In genomic region chr12:47234576-47235141, GRCh38 we compare ENCODE assay signal across 22 cellular contexts.
DNase-seq lines count a peak whose midpoint lies in the region; ATAC-seq, FAIRE-seq and TF ChIP-seq lines count a peak whose summit lies in the region.
"Had no signal": no experiment of that assay in that cellular context is flagged by ENCODE, and none has a peak within 500 bp of the region (broad histone marks: within the 10 kb centered on the region; RNA-seq: fewer than 3 reads in every experiment).

No MANE protein-coding gene starts in this region.

- DNase-seq in A549 (ENCODE audit: low read depth in 1 of 2, low spot score in 1 of 2) (peak in 1 of 2 experiments; percentile 46), Caco-2 (peak in 1 of 2 experiments; percentile 51), T-helper 17 cell (no peak), lung (ENCODE audit: low spot score) (peak; percentile 39), glomerular visceral epithelial cell (ENCODE audit: extremely low spot score) (no peak), DMS153 treated with DMSO at 0.1 percent for 48 hours (lab: John Stamatoyannopoulos, UW; ENCODE audit: unreplicated experiment) (no peak)
- no peak for DNase-seq in activated CD8-positive, alpha-beta memory T cell treated with anti-CD3 and anti-CD28 coated beads, Interleukin-2, amount 50 U/mL, for 48 hours
- DNase-seq: activated CD4-positive, CD25-positive, alpha-beta regulatory T cell treated with anti-CD3 and anti-CD28 coated beads, Interleukin-2, amount 50 U/mL, for 72 hours; activated CD8-positive, alpha-beta T cell treated with anti-CD3 and anti-CD28 coated beads for 36 hours; activated naive CD4-positive, alpha-beta T cell; aorta; CD4-positive, alpha-beta memory T cell; central memory CD4-positive, alpha-beta T cell; dermis blood vessel endothelial cell; left ventricle myocardium inferior; NCI-H526; substantia nigra; SW 1271; uterus had no signal

- H3K4me1 ChIP-seq in A549: peaks cover 56% of the 10 kb centered on the region
- peaks cover 45% of the 10 kb centered on the region for H3K4me1 ChIP-seq in Caco-2
- peaks cover 0 to 14% of the 10 kb centered on the region in 2 donors for H3K4me1 ChIP-seq in lung (ENCODE audit: control insufficient read depth in 2 of 2, insufficient read depth in 2 of 2, low read length in 2 of 2)
- H3K4me1 ChIP-seq: uterus had no signal

- H3K4me1 Mint-ChIP-seq in Caco-2 (ENCODE audit: low read depth, unreplicated experiment) (peaks cover 28% of the 10 kb centered on the region), T-helper 17 cell (peaks cover 38% of the 10 kb centered on the region)

- TF ChIP-seq POLR2A in A549 (IDR thresholded peaks at IDR 0.05; ENCODE audit: low read length): no peak

- H3K4me3 ChIP-seq in A549: no peak overlapping the region
- H3K4me3 ChIP-seq in Caco-2 (ENCODE audit: low read depth, low read length): no peak overlapping the region
- no peak overlapping the region for H3K4me3 ChIP-seq in lung
- H3K4me3 ChIP-seq: left ventricle myocardium inferior, uterus had no signal

- 95% methylated on average over 12 of the region's 14 CpGs for WGBS in A549 (ENCODE audit: missing lambda C conversion rate)
- 92 to 97% methylated on average over 14 of the region's 14 CpGs for WGBS in lung, 2 donors

- H3K27me3 ChIP-seq in Caco-2 (replicated peaks; ENCODE audit: control insufficient read depth, insufficient read depth, low read length) (no peaks in the 10 kb centered on the region; the same call in 1 of the 2 replicates), lung (ENCODE audit: control insufficient read depth, insufficient read depth) (no peaks in the 10 kb centered on the region)
- H3K27me3 ChIP-seq: uterus had no signal

- H3K27ac ChIP-seq in A549: peak overlapping the region; percentile 13 to 76; a peak in 4 of 6 replicates
- no peak overlapping the region for H3K27ac ChIP-seq in lung (ENCODE audit: low read depth in 1 of 2, low read length in 1 of 2)
- H3K27ac ChIP-seq: left ventricle myocardium inferior, uterus had no signal

- POLR2A ChIA-PET in A549 (lab: Yijun Ruan, JAX): no interaction called here
- POLR2A ChIA-PET in Caco-2 (lab: Charles Lee): no interaction called here

- no peak overlapping the region for H3K4me2 ChIP-seq in A549

- peak in 1 of 2 experiments; percentile 26; a peak in 4 of 6 replicates for ATAC-seq in A549
- no peak for ATAC-seq in T-helper 17 cell
- no peak for ATAC-seq in lung (ENCODE audit: insufficient read depth, low FRiP score)
- ATAC-seq: activated CD8-positive, alpha-beta T cell treated with anti-CD3 and anti-CD28 coated beads for 36 hours; Right ventricle myocardium inferior had no signal

- H3K4me3 Mint-ChIP-seq in Caco-2 (ENCODE audit: unreplicated experiment) (no peak overlapping the region), T-helper 17 cell (no peak overlapping the region)
- H3K4me3 Mint-ChIP-seq: activated CD8-positive, alpha-beta T cell treated with anti-CD3 and anti-CD28 coated beads for 36 hours; CD4-positive, alpha-beta memory T cell had no signal

- peaks cover 6% of the 10 kb centered on the region for H3K9me3 Mint-ChIP-seq in Caco-2 (ENCODE audit: unreplicated experiment)

- H3K27me3 Mint-ChIP-seq in Caco-2 (ENCODE audit: insufficient read depth, unreplicated experiment) (no peaks in the 10 kb centered on the region), T-helper 17 cell (no peaks in the 10 kb centered on the region)
- H3K27me3 Mint-ChIP-seq: activated CD8-positive, alpha-beta T cell treated with anti-CD3 and anti-CD28 coated beads for 36 hours; CD4-positive, alpha-beta memory T cell; progenitor cell of endocrine pancreas had no signal

- no peak for TF ChIP-seq RAD21 in A549 (conservative IDR thresholded peaks at IDR 0.05 in 1 of 2, IDR thresholded peaks at IDR 0.05 in 1 of 2)

- FAIRE-seq in A549 (lab: Jason Lieb, UNC): no peak
- FAIRE-seq: GM19239 had no signal

- BruUV-seq in Caco-2 (replicated peaks; lab: Mats Ljungman, UMichigan): no TSS peak

- H3K27ac Mint-ChIP-seq in Caco-2 (ENCODE audit: unreplicated experiment) (peak overlapping the region; percentile 45), T-helper 17 cell (peak overlapping the region; percentile 29)
- H3K27ac Mint-ChIP-seq: activated CD8-positive, alpha-beta T cell treated with anti-CD3 and anti-CD28 coated beads for 36 hours; progenitor cell of endocrine pancreas had no signal

- intact Hi-C loops in Caco-2 (cut with micrococcal nuclease; ENCODE audit: unreplicated experiment): no loop called here

- CTCF ChIA-PET in A549 (lab: Yijun Ruan, JAX): interaction anchor here (0.5 to 0.6 kb wide), 3 partner anchors 9 to 135 kb away, joined by 3 read pairs; no protein-coding TSS in a partner anchor
- CTCF ChIA-PET in Caco-2 (lab: Charles Lee): no interaction called here

- TF ChIP-seq EP300 in A549 (IDR thresholded peaks at IDR 0.05): no peak

- H3K9me3 ChIP-seq in A549 (peaks cover 5% of the 10 kb centered on the region; the same call in 1 of the 3 replicates), Caco-2 (no peaks in the 10 kb centered on the region; the same call in 1 of the 2 replicates), T-helper 17 cell (ENCODE audit: control insufficient read depth, low read length, poor library complexity, severe bottlenecking) (no peaks in the 10 kb centered on the region), lung (ENCODE audit: control insufficient read depth in 2 of 2, insufficient read depth in 1 of 2, low read length in 1 of 2) (peaks cover 0 to 2% of the 10 kb centered on the region in 2 donors)
- H3K9me3 ChIP-seq: left ventricle myocardium inferior, uterus had no signal

- TF ChIP-seq CTCF in A549 (IDR thresholded peaks at IDR 0.05) (no peak), Caco-2 (IDR thresholded peaks at IDR 0.05; ENCODE audit: insufficient read depth in 1 of 2, low read depth in 1 of 2, low read length in 1 of 2, severe bottlenecking in 1 of 2, unreplicated experiment in 1 of 2) (no peak), lung (IDR thresholded peaks at IDR 0.05; ENCODE audit: control extremely low read depth, extremely low read depth) (no peak)

- H3K36me3 ChIP-seq in Caco-2 (ENCODE audit: control insufficient read depth, insufficient read depth, low read length) (peaks cover 2% of the 10 kb centered on the region; the same call in 1 of the 2 replicates), lung (ENCODE audit: control insufficient read depth in 2 of 2, insufficient read depth in 2 of 2, low read length in 2 of 2) (peaks cover 0 to 2% of the 10 kb centered on the region in 2 donors)
- H3K36me3 ChIP-seq: left ventricle myocardium inferior, uterus had no signal

- H3K36me3 Mint-ChIP-seq in Caco-2 (ENCODE audit: insufficient read depth, unreplicated experiment) (peaks cover 13% of the 10 kb centered on the region), T-helper 17 cell (ENCODE audit: low read depth) (peaks cover 14% of the 10 kb centered on the region)

TF ChIP-seq in A549, 52 proteins besides CTCF, POLR2A, EP300 and RAD21:
- TF ChIP-seq ZC3H11A (IDR thresholded peaks at IDR 0.05) (no peak), RFX5 (IDR thresholded peaks at IDR 0.05) (no peak), CHD2 (IDR thresholded peaks at IDR 0.05; ENCODE audit: low read length, partially characterized antibody) (no peak), CEBPB (IDR thresholded peaks at IDR 0.05) (no peak), FOSB (CRISPR knock-in tag; IDR thresholded peaks at IDR 0.05) (no peak), HES2 (IDR thresholded peaks at IDR 0.05) (no peak), ZSCAN20 (CRISPR knock-in tag; IDR thresholded peaks at IDR 0.05) (no peak), ELK1 (IDR thresholded peaks at IDR 0.05; ENCODE audit: low read depth, low read length) (no peak), CBX8 (IDR thresholded peaks at IDR 0.05) (no peak), TP53 (CRISPR knock-in tag; IDR thresholded peaks at IDR 0.05) (no peak), SREBF2 (IDR thresholded peaks at IDR 0.05) (no peak), HDAC2 (IDR thresholded peaks at IDR 0.05) (no peak), MAZ (IDR thresholded peaks at IDR 0.05; ENCODE audit: borderline replicate concordance, low read depth, low read length) (no peak)
TF ChIP-seq in A549: peak in this region for 0.

Comparison
In these comparisons a context has a peak if more than half of its experiments do, and no peak if none do; other contexts are left out.
1. H3K27ac ChIP-seq: peak in A549 (2 of 2); none in lung (0 of 2).